Comparison of ENCODE assay signal across 11 cellular contexts in the genomic region with DNA sequence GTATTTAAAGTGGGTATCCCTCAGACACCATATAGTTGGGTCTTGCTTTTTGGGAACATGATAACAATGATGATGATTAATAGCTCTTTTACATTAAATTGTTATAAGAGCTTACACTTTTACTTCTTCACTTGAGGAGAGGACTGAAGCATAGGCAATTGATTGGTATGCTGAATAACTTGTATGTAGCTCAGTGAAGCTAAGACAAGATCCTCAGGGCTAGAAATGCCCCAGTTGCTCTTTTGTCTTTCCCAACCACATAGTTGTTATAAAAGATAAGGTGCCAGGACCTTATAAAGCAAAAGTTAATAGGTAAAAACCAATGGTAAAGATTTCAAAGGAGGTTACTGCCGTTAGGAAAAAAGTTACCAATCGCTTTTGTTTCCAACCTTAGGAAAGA.
"Had no signal": no experiment of that assay in that cellular context is flagged by ENCODE, and none has a peak within 500 bp of the region (broad histone marks: within the 10 kb centered on the region; RNA-seq: fewer than 3 reads in every experiment).

No MANE protein-coding gene starts in this region.

- DNase-seq: GM23248, GOT3, H7, H9, HCEC 1CT, HFFc6 had no signal

- H3K9me3 ChIP-seq: HAP-1 had no signal

- ATAC-seq: GM23338, HCT116 had no signal

- H3K4me3 ChIP-seq: GM23248, GM23338, HAP-1 had no signal

- H3K27ac ChIP-seq: GM23248 had no signal

- H3K4me2 ChIP-seq: GM23338 had no signal

- H2AFZ ChIP-seq: GM23248, GM23338 had no signal

- FAIRE-seq: H1, H54 had no signal

- H3K4me1 ChIP-seq: HAP-1 had no signal

- H3K9ac ChIP-seq: GM23248 had no signal

- H3K36me3 ChIP-seq: HAP-1 had no signal
